Comparison of ENCODE assay signal across 17 cellular contexts in the genomic region with DNA sequence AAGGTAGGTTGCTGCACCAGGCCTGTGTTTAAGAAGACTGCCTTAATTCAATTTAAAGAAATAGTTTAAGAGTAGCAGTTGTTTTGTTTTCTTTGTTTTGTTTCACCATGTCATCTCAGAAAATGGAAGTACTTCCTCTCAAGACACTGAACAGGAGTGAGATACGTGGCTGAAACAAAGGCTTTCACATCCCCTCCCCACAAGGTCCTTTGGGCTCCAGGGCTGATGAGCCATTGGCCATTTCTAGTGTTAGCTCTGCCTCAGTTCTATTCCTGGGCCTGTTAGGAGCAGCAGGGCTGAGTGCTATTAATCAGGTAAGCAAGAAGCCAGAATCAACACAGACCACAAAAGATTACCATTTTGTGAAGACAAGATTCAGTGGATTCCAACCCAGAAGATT.
DNase-seq lines count a peak whose midpoint lies in the region; ATAC-seq lines count a peak whose summit lies in the region.
"Had no signal": no experiment of that assay in that cellular context is flagged by ENCODE, and none has a peak within 500 bp of the region (broad histone marks: within the 10 kb centered on the region; RNA-seq: fewer than 3 reads in every experiment).

No MANE protein-coding gene starts in this region.

- no peaks in the 10 kb centered on the region for H3K4me1 Mint-ChIP-seq in activated CD4-positive, alpha-beta T cell treated with anti-CD3 and anti-CD28 coated beads, Interleukin-2, amount 10 ng/mL, durations not matched to agents 24 days and 14 days

- H4K8ac ChIP-seq in neuronal stem cell (ENCODE audit: low read depth, low read length), result no peak overlapping the region

- H3K4me1 ChIP-seq in neuronal stem cell (ENCODE audit: control insufficient read depth in 2 of 2, insufficient read depth in 1 of 2, low read depth in 1 of 2, low read length in 2 of 2), result peaks cover 0 to 10% of the 10 kb centered on the region in 2 donors
- H3K4me1 ChIP-seq: BE2C, SJCRH30 had no signal

- H3K27me3 ChIP-seq in neuronal stem cell (ENCODE audit: control insufficient read depth in 3 of 3, insufficient read depth in 3 of 3, low read depth in 1 of 3, low read length in 3 of 3), result no peaks in the 10 kb centered on the region
- H3K27me3 ChIP-seq: BE2C, ovary, SJCRH30 had no signal

- H2BK15ac ChIP-seq in neuronal stem cell (ENCODE audit: low read length), result no peak overlapping the region

- H2BK120ac ChIP-seq in neuronal stem cell (ENCODE audit: low read depth, low read length), result no peak overlapping the region

- H3K14ac ChIP-seq in neuronal stem cell (ENCODE audit: low read length), result no peak overlapping the region

- no peak overlapping the region for H3K4me2 ChIP-seq in neuronal stem cell (ENCODE audit: insufficient read depth, low read length, poor library complexity, severe bottlenecking)

- H3K18ac ChIP-seq in neuronal stem cell (ENCODE audit: low read length), result no peak overlapping the region

- no peak overlapping the region for H2AK5ac ChIP-seq in neuronal stem cell (ENCODE audit: low read depth, low read length)

- no peak overlapping the region for H2BK12ac ChIP-seq in neuronal stem cell (ENCODE audit: low read length)

- DNase-seq in neuronal stem cell (ENCODE audit: low spot score), result no peak
- no peak for DNase-seq in SHP77 (lab: John Stamatoyannopoulos, UW)
- no peak for DNase-seq in NCI-H82 (lab: John Stamatoyannopoulos, UW)
- no peak for DNase-seq in activated CD4-positive, alpha-beta T cell treated with anti-CD3 and anti-CD28 coated beads, Interleukin-2, amount 10 ng/mL, durations not matched to agents 24 days and 14 days
- DNase-seq: BE2C; effector CD8-positive, alpha-beta T cell; left cardiac atrium; NCI-H1105 treated with DMSO at 0.1 percent for 48 hours; NCI-H226; ovary; SJCRH30; T-helper 9 cell had no signal

- peaks cover 12% of the 10 kb centered on the region for H3K27me3 Mint-ChIP-seq in activated CD4-positive, alpha-beta T cell treated with anti-CD3 and anti-CD28 coated beads, Interleukin-2, amount 10 ng/mL, durations not matched to agents 24 days and 14 days

- no peak overlapping the region for H3K23ac ChIP-seq in neuronal stem cell (ENCODE audit: low read depth, low read length, poor library complexity)

- no peak overlapping the region for H3K4me3 Mint-ChIP-seq in activated CD4-positive, alpha-beta T cell treated with anti-CD3 and anti-CD28 coated beads, Interleukin-2, amount 10 ng/mL, durations not matched to agents 24 days and 14 days
- H3K4me3 Mint-ChIP-seq: activated naive CD8-positive, alpha-beta T cell had no signal

- H3K9me3 Mint-ChIP-seq in activated CD4-positive, alpha-beta T cell treated with anti-CD3 and anti-CD28 coated beads, Interleukin-2, amount 10 ng/mL, durations not matched to agents 24 days and 14 days, result no peaks in the 10 kb centered on the region

- H2AFZ ChIP-seq in neuronal stem cell (ENCODE audit: low read length), result no peak overlapping the region

- H3K36me3 ChIP-seq in neuronal stem cell (replicated peaks in 1 of 2; ENCODE audit: control insufficient read depth in 2 of 2, insufficient read depth in 2 of 2, low read length in 2 of 2), result no peaks in the 10 kb centered on the region
- H3K36me3 ChIP-seq: BE2C, ovary, SJCRH30 had no signal

- peak overlapping the region; percentile 21 for H3K27ac ChIP-seq in neuronal stem cell (replicated peaks; ENCODE audit: low read length)
- H3K27ac ChIP-seq: ovary, SJCRH30 had no signal

- intact Hi-C loops in activated CD4-positive, alpha-beta T cell treated with anti-CD3 and anti-CD28 coated beads, Interleukin-2, amount 10 ng/mL, durations not matched to agents 24 days and 14 days (cut with micrococcal nuclease), result no loop called here

- H3K4me3 ChIP-seq in neuronal stem cell (ENCODE audit: low read length in 2 of 2), result no peak overlapping the region
- H3K4me3 ChIP-seq: ovary, SJCRH30 had no signal

- H3K9ac ChIP-seq in neuronal stem cell (ENCODE audit: low read depth, low read length, poor library complexity), result no peak overlapping the region

- ATAC-seq in GM19043 (IDR thresholded peaks at IDR 0.05; ENCODE audit: low read depth, unreplicated experiment) (peak; percentile 72), GM21619 (IDR thresholded peaks at IDR 0.05; ENCODE audit: unreplicated experiment) (peak; percentile 72), HG03135 (IDR thresholded peaks at IDR 0.05; ENCODE audit: unreplicated experiment) (peak; percentile 65)
- ATAC-seq: HCT116, left cardiac atrium had no signal

- no peak overlapping the region for H3K27ac Mint-ChIP-seq in activated CD4-positive, alpha-beta T cell treated with anti-CD3 and anti-CD28 coated beads, Interleukin-2, amount 10 ng/mL, durations not matched to agents 24 days and 14 days
- H3K27ac Mint-ChIP-seq: activated naive CD8-positive, alpha-beta T cell had no signal

- H2BK5ac ChIP-seq in neuronal stem cell (ENCODE audit: low read length), result no peak overlapping the region

- H3K79me1 ChIP-seq in neuronal stem cell (ENCODE audit: low read depth, low read length), result no peaks in the 10 kb centered on the region

- no CpG with 5 or more reads among the region's 1 CpG for WGBS in neuronal stem cell (ENCODE audit: extremely low coverage in 2 of 2, insufficient read length in 2 of 2, insufficient replicate concordance in 1 of 2), 2 donors

- H3K4ac ChIP-seq in neuronal stem cell (ENCODE audit: low read length), result no peak overlapping the region

- no peak overlapping the region for H4K91ac ChIP-seq in neuronal stem cell (ENCODE audit: low read depth, low read length, poor library complexity)

- H3K9me3 ChIP-seq in neuronal stem cell (replicated peaks in 1 of 2; ENCODE audit: control insufficient read depth in 2 of 2, insufficient read depth in 1 of 2, low read depth in 1 of 2, low read length in 2 of 2), result no peaks in the 10 kb centered on the region
- H3K9me3 ChIP-seq: BE2C, ovary, SJCRH30 had no signal

- H3K36me3 Mint-ChIP-seq in activated CD4-positive, alpha-beta T cell treated with anti-CD3 and anti-CD28 coated beads, Interleukin-2, amount 10 ng/mL, durations not matched to agents 24 days and 14 days (ENCODE audit: low read depth), result no peaks in the 10 kb centered on the region
- H3K36me3 Mint-ChIP-seq: activated naive CD8-positive, alpha-beta T cell had no signal
